Comparison of ENCODE assay signal across 22 cellular contexts in the genomic region with DNA sequence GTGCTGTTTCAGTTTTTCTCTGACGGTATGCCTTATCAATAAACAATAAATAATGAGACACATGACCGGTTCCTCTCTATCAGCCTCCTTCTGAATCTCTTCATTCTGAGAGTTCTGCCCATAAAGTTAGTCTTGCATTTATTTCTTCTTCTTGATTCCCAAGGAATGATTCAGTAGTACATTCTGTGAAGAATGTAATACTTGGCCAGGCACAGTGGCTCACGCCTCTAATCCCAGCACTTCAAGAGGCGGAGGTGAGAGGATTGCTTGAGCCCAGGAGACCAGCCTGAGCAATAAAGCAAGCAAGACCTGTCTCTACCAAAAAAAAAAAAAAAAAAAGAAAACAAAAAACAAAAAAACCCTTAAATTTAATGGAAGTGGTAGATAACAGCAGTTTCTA. TPM values are rescaled to one million over a fixed set of nuclear protein-coding genes. Genes with fewer than 3 reads are reported as not detected.
A peak's percentile ranks its signal among the peaks of the same experiment; 100 is the strongest.
DNase-seq lines count a peak whose midpoint lies in the region; ATAC-seq, FAIRE-seq and TF ChIP-seq lines count a peak whose summit lies in the region.
"Had no signal": no experiment of that assay in that cellular context is flagged by ENCODE, and none has a peak within 500 bp of the region (broad histone marks: within the 10 kb centered on the region; RNA-seq: fewer than 3 reads in every experiment).

No MANE protein-coding gene starts in this region.

- no peak overlapping the region for H4K8ac ChIP-seq in mesenchymal stem cell (ENCODE audit: low read length)

- no peak overlapping the region for H3K4me3 ChIP-seq in right cardiac atrium (ENCODE audit: low read length)
- H3K4me3 ChIP-seq in mesenchymal stem cell (ENCODE audit: insufficient read depth in 1 of 2, low read depth in 1 of 2, low read length in 2 of 2) = no peak overlapping the region
- H3K4me3 ChIP-seq: heart left ventricle had no signal

- no peak overlapping the region for H2BK5ac ChIP-seq in mesenchymal stem cell (ENCODE audit: low read depth, low read length, poor library complexity, severe bottlenecking)

- no peak overlapping the region for H3K4me2 ChIP-seq in mesenchymal stem cell (ENCODE audit: low read length, poor library complexity, severe bottlenecking)
- H3K4me2 ChIP-seq: KMS-11 had no signal

- peaks cover 8% of the 10 kb centered on the region for H3K36me3 Mint-ChIP-seq in brain

- no peak overlapping the region for H4K91ac ChIP-seq in mesenchymal stem cell (ENCODE audit: low read length)

- WGBS in right cardiac atrium = 72% methylated on average over 4 of the region's 4 CpGs
- WGBS in mesenchymal stem cell = 86% methylated on average over 2 of the region's 4 CpGs

- H3K36me3 ChIP-seq in mesenchymal stem cell (ENCODE audit: control insufficient read depth in 1 of 2, insufficient read depth in 2 of 2, low read depth in 1 of 2, low read length in 2 of 2) = no peaks in the 10 kb centered on the region
- H3K36me3 ChIP-seq: brain microvascular endothelial cell, heart left ventricle had no signal

- intact Hi-C loops in right cardiac atrium (cut with DNase I) = no loop called here
- intact Hi-C loops in cardiac septum (cut with DNase I) = no loop called here

- no peak for TF ChIP-seq CTCF in brain (conservative IDR thresholded peaks at IDR 0.05)

- peak overlapping the region in 3 of 5 experiments; percentile 7 to 94 (median 76) for H3K27ac Mint-ChIP-seq in brain
- H3K27ac Mint-ChIP-seq: T-cell had no signal

- DNase-seq in right cardiac atrium = peak in 1 of 3 donors; percentile 43
- no peak for DNase-seq in cardiac septum (ENCODE audit: low spot score)
- no peak for DNase-seq in mesenchymal stem cell
- no peak for DNase-seq in frontal cortex (ENCODE audit: low spot score in 2 of 2)
- no peak for DNase-seq in COLO829 (ENCODE audit: low spot score)
- DNase-seq: activated CD4-positive, alpha-beta T cell treated with anti-CD3 and anti-CD28 coated beads, Interleukin-2, amount 50 U/mL, for 48 hours; activated naive CD4-positive, alpha-beta T cell treated with Interleukin-2 at 50 U/mL for 16 hours; AML-193; brain microvascular endothelial cell; Calu3; dermis blood vessel endothelial cell; heart left ventricle; NCI-H1048; stimulated activated CD4-positive, alpha-beta T cell treated with anti-CD3 and anti-CD28 coated beads, Interleukin-2, amount 100 ng/mL, for 48 hours; substantia nigra; T-cell had no signal

- H3K27ac ChIP-seq in right cardiac atrium (ENCODE audit: low read length) = no peak overlapping the region
- peak overlapping the region; percentile 57 for H3K27ac ChIP-seq in mesenchymal stem cell (ENCODE audit: low read length, poor library complexity, severe bottlenecking)
- H3K27ac ChIP-seq: brain microvascular endothelial cell, heart left ventricle, KMS-11 had no signal

- H3K79me1 ChIP-seq in mesenchymal stem cell (replicated peaks; ENCODE audit: low read length, poor library complexity, severe bottlenecking) = peaks cover 13% of the 10 kb centered on the region

- H3K9me3 ChIP-seq in right cardiac atrium (ENCODE audit: control insufficient read depth, low read length) (no peaks in the 10 kb centered on the region), mesenchymal stem cell (ENCODE audit: control insufficient read depth, low read length) (no peaks in the 10 kb centered on the region)
- H3K9me3 ChIP-seq: heart left ventricle had no signal

- no peaks in the 10 kb centered on the region for H3K27me3 Mint-ChIP-seq in brain
- H3K27me3 Mint-ChIP-seq: T-cell had no signal

- H3K9me3 Mint-ChIP-seq in brain = no peaks in the 10 kb centered on the region
- H3K9me3 Mint-ChIP-seq: T-cell had no signal

- no peak overlapping the region for H3K4ac ChIP-seq in mesenchymal stem cell (ENCODE audit: low read depth in 1 of 2, low read length in 2 of 2)

- no peak overlapping the region for H3K14ac ChIP-seq in mesenchymal stem cell (ENCODE audit: low read length in 2 of 2)

- H2BK12ac ChIP-seq in mesenchymal stem cell (ENCODE audit: low read length in 2 of 2) = no peak overlapping the region

- ATAC-seq in right cardiac atrium = peak; percentile 50 to 58
- no peak for ATAC-seq in GM21515 (IDR thresholded peaks at IDR 0.05; ENCODE audit: unreplicated experiment)
- ATAC-seq in GM21390 (IDR thresholded peaks at IDR 0.05; ENCODE audit: unreplicated experiment) = no peak
- ATAC-seq: sciatic nerve, T-cell had no signal

- H3K4me1 ChIP-seq in right cardiac atrium (ENCODE audit: control insufficient read depth, insufficient read depth, low read length) = peaks cover 1% of the 10 kb centered on the region
- no peaks in the 10 kb centered on the region for H3K4me1 ChIP-seq in mesenchymal stem cell (ENCODE audit: control insufficient read depth, insufficient read depth, low read depth, low read length)

- no peak overlapping the region for H2AK5ac ChIP-seq in mesenchymal stem cell (ENCODE audit: low read length, severe bottlenecking)

- FAIRE-seq in frontal cortex (lab: Jason Lieb, UNC) = no peak
- FAIRE-seq: keratinocyte had no signal

- no peak overlapping the region for H2AFZ ChIP-seq in mesenchymal stem cell (ENCODE audit: low read depth, low read length)

- H3K27me3 ChIP-seq in right cardiac atrium (ENCODE audit: control insufficient read depth, insufficient read depth) = no peaks in the 10 kb centered on the region
- no peaks in the 10 kb centered on the region for H3K27me3 ChIP-seq in mesenchymal stem cell (ENCODE audit: control insufficient read depth in 1 of 2, insufficient read depth in 1 of 2, low read length in 2 of 2)
- H3K27me3 ChIP-seq: brain microvascular endothelial cell, heart left ventricle had no signal

- H3K4me1 Mint-ChIP-seq in brain = peaks cover 71% of the 10 kb centered on the region

- no peak overlapping the region for H2BK120ac ChIP-seq in mesenchymal stem cell (ENCODE audit: low read depth, low read length)

- no peak overlapping the region for H3K23ac ChIP-seq in mesenchymal stem cell (ENCODE audit: low read length in 2 of 2)

- peak overlapping the region in 4 of 5 experiments; percentile 64 to 78 (median 69) for H3K4me3 Mint-ChIP-seq in brain
- H3K4me3 Mint-ChIP-seq: T-cell had no signal

- no peak overlapping the region for H3K18ac ChIP-seq in mesenchymal stem cell (ENCODE audit: low read depth in 1 of 2, low read length in 2 of 2)

- H2BK15ac ChIP-seq in mesenchymal stem cell (ENCODE audit: low read depth, poor library complexity, severe bottlenecking) = no peak overlapping the region

- no peak overlapping the region for H3K9ac ChIP-seq in mesenchymal stem cell (ENCODE audit: low read length)
- H3K9ac ChIP-seq: KMS-11 had no signal

RNA-seq across cellular contexts. Expression of gene PAM, which starts 53.9 kb away (rescaled TPM):
- total RNA-seq in right cardiac atrium (1,000 to 10,000 TPM; 3,384 to 4,784 (median 3,891) TPM), cardiac septum (1,080 TPM), frontal cortex (61.6 TPM)
- polyA plus RNA-seq in right cardiac atrium (4,213 TPM), brain (ENCODE audit: insufficient read depth, low read depth, low replicate concordance) (180 TPM)
- polyA plus RNA-seq in mesenchymal stem cell (2013, experiment 1 of 2) = 253 TPM
- 279 TPM for polyA plus RNA-seq in mesenchymal stem cell (2013, experiment 2 of 2)

Comparison
In these comparisons a context has a peak if more than half of its experiments do, and no peak if none do; other contexts are left out.
1. ATAC-seq: peak in right cardiac atrium (2 of 2); none in GM21515 (single experiment) and GM21390 (single experiment).
2. RNA of gene PAM, which starts 53.9 kb away (total RNA-seq): 3,384 to 4,784 TPM in right cardiac atrium and 1,080 TPM in cardiac septum (single experiment); 61.6 TPM in frontal cortex (single experiment); every median in the first group is over 10 times any median in the second.